Comparison of ENCODE assay signal across 10 cellular contexts in the genomic region with DNA sequence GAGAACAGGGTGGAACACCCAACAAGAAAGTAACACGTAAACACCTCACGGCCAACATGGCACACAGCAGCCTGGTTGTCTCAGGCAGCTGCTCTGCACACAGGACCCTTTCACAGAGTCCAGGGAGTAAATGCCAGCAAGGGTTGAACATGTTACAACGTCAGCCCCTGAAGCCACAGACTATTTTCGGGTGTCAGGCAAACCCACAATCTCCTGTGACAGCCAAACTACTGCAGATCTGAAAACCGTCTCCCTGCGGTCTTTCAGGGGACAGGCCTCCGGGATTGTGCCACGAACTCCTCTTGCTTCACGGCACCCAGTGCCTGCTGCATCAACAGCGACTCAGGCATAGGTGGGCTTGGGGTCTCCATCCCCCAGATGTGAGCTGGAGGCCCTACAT.
DNase-seq lines count a peak whose midpoint lies in the region; ATAC-seq and TF ChIP-seq lines count a peak whose summit lies in the region.
"Had no signal": no experiment of that assay in that cellular context is flagged by ENCODE, and none has a peak within 500 bp of the region (broad histone marks: within the 10 kb centered on the region; RNA-seq: fewer than 3 reads in every experiment).

No MANE protein-coding gene starts in this region.

- ATAC-seq in HG03521 (IDR thresholded peaks at IDR 0.05; ENCODE audit: unreplicated experiment) (peak; percentile 54), HG02938 (IDR thresholded peaks at IDR 0.05; ENCODE audit: unreplicated experiment) (no peak), HG03280 (IDR thresholded peaks at IDR 0.05; ENCODE audit: unreplicated experiment) (no peak)

- H3K27me3 Mint-ChIP-seq in CD8-positive, alpha-beta memory T cell, result peaks cover 0 to 1% of the 10 kb centered on the region in 2 donors
- no peaks in the 10 kb centered on the region for H3K27me3 Mint-ChIP-seq in activated CD4-positive, alpha-beta T cell treated with anti-CD3 and anti-CD28 coated beads, Interleukin-2, amount 10 ng/mL, durations not matched to agents 7 days and 5 days
- no peaks in the 10 kb centered on the region for H3K27me3 Mint-ChIP-seq in MCF 10A (ENCODE audit: insufficient read depth, unreplicated experiment)

- H3K4me1 Mint-ChIP-seq in CD8-positive, alpha-beta memory T cell, result peaks cover 70 to 76% (median 70%) of the 10 kb centered on the region in 3 donors
- peaks cover 83% of the 10 kb centered on the region for H3K4me1 Mint-ChIP-seq in activated CD4-positive, alpha-beta T cell treated with anti-CD3 and anti-CD28 coated beads, Interleukin-2, amount 10 ng/mL, durations not matched to agents 7 days and 5 days
- no peaks in the 10 kb centered on the region for H3K4me1 Mint-ChIP-seq in MCF 10A (ENCODE audit: insufficient read depth, unreplicated experiment)

- DNase-seq in CD8-positive, alpha-beta memory T cell, result peak; percentile 19 to 75 (median 62)
- peak; percentile 72 for DNase-seq in activated CD4-positive, alpha-beta T cell treated with anti-CD3 and anti-CD28 coated beads, Interleukin-2, amount 10 ng/mL, durations not matched to agents 7 days and 5 days
- DNase-seq in medulla oblongata (ENCODE audit: extremely low spot score) (peak; percentile 62), MCF 10A (ENCODE audit: unreplicated experiment) (no peak), NCI-H748 (lab: John Stamatoyannopoulos, UW; ENCODE audit: unreplicated experiment) (no peak)
- DNase-seq: NCI-H1930 had no signal

- CTCF ChIA-PET in CD8-positive, alpha-beta memory T cell (lab: Charles Lee), result interaction anchor here (0.7 to 1.2 kb wide), 2 partner anchors 26 to 125 kb away, joined by 3 to 4 read pairs; no protein-coding TSS in a partner anchor
- CTCF ChIA-PET in activated CD4-positive, alpha-beta T cell treated with anti-CD3 and anti-CD28 coated beads, Interleukin-2, amount 10 ng/mL, durations not matched to agents 7 days and 5 days (lab: Charles Lee), result interaction anchor here (0.8 kb wide), 1 partner anchor 15 kb away, joined by 3 read pairs; no protein-coding TSS in a partner anchor
- CTCF ChIA-PET in MCF 10A (lab: Yijun Ruan, JAX), result no interaction called here

- H3K9me3 ChIP-seq in CD8-positive, alpha-beta memory T cell (ENCODE audit: low read length), result no peaks in the 10 kb centered on the region

- H3K4me3 ChIP-seq in CD8-positive, alpha-beta memory T cell (ENCODE audit: low read length), result peak overlapping the region; percentile 25
- H3K4me3 ChIP-seq: lung had no signal

- H3K4me1 ChIP-seq in CD8-positive, alpha-beta memory T cell (ENCODE audit: insufficient read depth, low read length), result peaks cover 69% of the 10 kb centered on the region

- no peak overlapping the region for H3K27ac ChIP-seq in CD8-positive, alpha-beta memory T cell (ENCODE audit: low read depth, low read length)

- no peak for TF ChIP-seq CTCF in MCF 10A (IDR thresholded peaks at IDR 0.05; ENCODE audit: unreplicated experiment)

- H3K27me3 ChIP-seq in CD8-positive, alpha-beta memory T cell (ENCODE audit: insufficient read depth, low read length, poor library complexity, severe bottlenecking), result no peaks in the 10 kb centered on the region

- H3K9me3 Mint-ChIP-seq in CD8-positive, alpha-beta memory T cell, result no peaks in the 10 kb centered on the region
- no peaks in the 10 kb centered on the region for H3K9me3 Mint-ChIP-seq in activated CD4-positive, alpha-beta T cell treated with anti-CD3 and anti-CD28 coated beads, Interleukin-2, amount 10 ng/mL, durations not matched to agents 7 days and 5 days
- peaks cover 34% of the 10 kb centered on the region for H3K9me3 Mint-ChIP-seq in MCF 10A (ENCODE audit: unreplicated experiment)

- peaks cover 0 to 3% (median 0%) of the 10 kb centered on the region in 3 donors for H3K36me3 Mint-ChIP-seq in CD8-positive, alpha-beta memory T cell
- peaks cover 44% of the 10 kb centered on the region for H3K36me3 Mint-ChIP-seq in activated CD4-positive, alpha-beta T cell treated with anti-CD3 and anti-CD28 coated beads, Interleukin-2, amount 10 ng/mL, durations not matched to agents 7 days and 5 days (ENCODE audit: low read depth)
- no peaks in the 10 kb centered on the region for H3K36me3 Mint-ChIP-seq in MCF 10A (ENCODE audit: insufficient read depth, unreplicated experiment)

- BruUV-seq in MCF 10A (replicated peaks; lab: Mats Ljungman, UMichigan), result no TSS peak

- peak overlapping the region; percentile 17 to 89 (median 77) for H3K4me3 Mint-ChIP-seq in CD8-positive, alpha-beta memory T cell
- H3K4me3 Mint-ChIP-seq in activated CD4-positive, alpha-beta T cell treated with anti-CD3 and anti-CD28 coated beads, Interleukin-2, amount 10 ng/mL, durations not matched to agents 7 days and 5 days, result peak overlapping the region; percentile 55
- no peak overlapping the region for H3K4me3 Mint-ChIP-seq in MCF 10A (ENCODE audit: unreplicated experiment)

- H3K36me3 ChIP-seq in CD8-positive, alpha-beta memory T cell (ENCODE audit: insufficient read depth, low read length), result no peaks in the 10 kb centered on the region

- intact Hi-C loops in MCF 10A (cut with micrococcal nuclease), result no loop called here

- H3K27ac Mint-ChIP-seq in CD8-positive, alpha-beta memory T cell, result peak overlapping the region; percentile 55 to 96 (median 90)
- H3K27ac Mint-ChIP-seq in activated CD4-positive, alpha-beta T cell treated with anti-CD3 and anti-CD28 coated beads, Interleukin-2, amount 10 ng/mL, durations not matched to agents 7 days and 5 days, result peak overlapping the region; percentile 94
- no peak overlapping the region for H3K27ac Mint-ChIP-seq in MCF 10A (ENCODE audit: low read depth, unreplicated experiment)

- POLR2A ChIA-PET in CD8-positive, alpha-beta memory T cell (lab: Charles Lee), result interaction anchor here (1.0 kb wide), 1 partner anchor 27 kb away, joined by 3 read pairs; no protein-coding TSS in a partner anchor
- POLR2A ChIA-PET in activated CD4-positive, alpha-beta T cell treated with anti-CD3 and anti-CD28 coated beads, Interleukin-2, amount 10 ng/mL, durations not matched to agents 7 days and 5 days (lab: Charles Lee), result no interaction called here
- POLR2A ChIA-PET in MCF 10A (lab: Yijun Ruan, JAX), result no interaction called here

Comparison
In these comparisons a context has a peak if more than half of its experiments do, and no peak if none do; other contexts are left out.
1. DNase-seq: peak in CD8-positive, alpha-beta memory T cell (5 of 5), activated CD4-positive, alpha-beta T cell treated with anti-CD3 and anti-CD28 coated beads, Interleukin-2, amount 10 ng/mL, durations not matched to agents 7 days and 5 days (single experiment) and medulla oblongata (single experiment); none in MCF 10A (single experiment) and NCI-H748 (single experiment).